In genomic region chr4:761739-762138, GRCh38 we compare ENCODE assay signal across 25 cellular contexts. TPM values are rescaled to one million over a fixed set of nuclear protein-coding genes. Genes with fewer than 3 reads are reported as not detected.
DNase-seq lines count a peak whose midpoint lies in the region; ATAC-seq and TF ChIP-seq lines count a peak whose summit lies in the region.
"Had no signal": no experiment of that assay in that cellular context is flagged by ENCODE, and none has a peak within 500 bp of the region (broad histone marks: within the 10 kb centered on the region; RNA-seq: fewer than 3 reads in every experiment).

No MANE protein-coding gene starts in this region.

- H3K9me3 ChIP-seq in cardiac muscle cell (ENCODE audit: low read depth) (no peaks in the 10 kb centered on the region), left ventricle myocardium inferior (replicated peaks) (no peaks in the 10 kb centered on the region), T-helper 17 cell (ENCODE audit: control insufficient read depth, low read length, poor library complexity, severe bottlenecking) (no peaks in the 10 kb centered on the region), thyroid gland (no peaks in the 10 kb centered on the region)
- H3K9me3 ChIP-seq: BLaER1 treated with 17β-estradiol and CSF1 and Interleukin-3, amounts not matched to agents 10 nM and 100 nM had no signal

- H3K4me1 Mint-ChIP-seq in T-helper 17 cell, result peaks cover 35% of the 10 kb centered on the region

- H3K36me3 Mint-ChIP-seq in T-helper 17 cell (ENCODE audit: low read depth), result peaks cover 4% of the 10 kb centered on the region

- no peak for DNase-seq in cardiac muscle cell (ENCODE audit: low read depth in 1 of 2, low spot score in 1 of 2)
- DNase-seq in left ventricle myocardium inferior, result no peak
- DNase-seq in T-helper 17 cell, result no peak
- DNase-seq in left cardiac atrium, result peak; percentile 19
- no peak for DNase-seq in thyroid gland
- DNase-seq in left lobe of liver (ENCODE audit: low spot score), result no peak
- DNase-seq in SKM-1 treated with dmso at 0.1 percent for 144 hours (lab: John Stamatoyannopoulos, UW; ENCODE audit: unreplicated experiment), result no peak
- DNase-seq: activated CD8-positive, alpha-beta T cell treated with anti-CD3 and anti-CD28 coated beads for 36 hours; activated effector memory CD4-positive, alpha-beta T cell treated with Interleukin-2 at 50 U/mL for 16 hours; activated naive CD8-positive, alpha-beta T cell treated with anti-CD3 and anti-CD28 coated beads, Interleukin-2, amount 50 U/mL, for 24 hours; DND-41; erythroblast; head of caudate nucleus; NCI-H1092 treated with DMSO at 0.1 percent for 48 hours; NCI-H1930; NCI-H524 treated with DMSO at 0.1 percent for 48 hours; NK-92 treated with Interleukin-12 subunit alpha and Interleukin-12 subunit beta, amount 100 ng/mL, for 24 hours; PC-3; SHP77 treated with DMSO at 0.1 percent for 48 hours; stimulated activated CD8-positive, alpha-beta memory T cell treated with anti-CD3 and anti-CD28 coated beads, Interleukin-4, amount 100 ng/mL, for 48 hours; stomach; tibial artery had no signal

- H3K4me1 ChIP-seq in cardiac muscle cell (ENCODE audit: low read depth) (peaks cover 4% of the 10 kb centered on the region), left ventricle myocardium inferior (peaks cover 23% of the 10 kb centered on the region), thyroid gland (no peaks in the 10 kb centered on the region)
- H3K4me1 ChIP-seq: tibial artery had no signal

- H3K27me3 Mint-ChIP-seq in T-helper 17 cell, result no peaks in the 10 kb centered on the region
- H3K27me3 Mint-ChIP-seq: activated CD8-positive, alpha-beta T cell treated with anti-CD3 and anti-CD28 coated beads for 36 hours; activated naive CD8-positive, alpha-beta T cell treated with anti-CD3 and anti-CD28 coated beads, Interleukin-2, amount 50 U/mL, for 24 hours; IgD-negative memory B cell had no signal

- ATAC-seq in T-helper 17 cell, result no peak
- ATAC-seq in left cardiac atrium, result no peak
- ATAC-seq in left lobe of liver, result no peak
- ATAC-seq: activated naive CD8-positive, alpha-beta T cell treated with anti-CD3 and anti-CD28 coated beads, Interleukin-2, amount 50 U/mL, for 24 hours had no signal

- H3K27ac ChIP-seq in cardiac muscle cell (peak overlapping the region; percentile 39), left ventricle myocardium inferior (replicated peaks) (no peak overlapping the region), thyroid gland (no peak overlapping the region)
- H3K27ac ChIP-seq: BLaER1 treated with 17β-estradiol and CSF1 and Interleukin-3, amounts not matched to agents 10 nM and 100 nM; skin epidermis; stomach; tibial artery had no signal

- H3K36me3 ChIP-seq in cardiac muscle cell, result peaks cover 8% of the 10 kb centered on the region
- peaks cover 70% of the 10 kb centered on the region for H3K36me3 ChIP-seq in left ventricle myocardium inferior
- H3K36me3 ChIP-seq in thyroid gland, result peaks cover 28 to 34% of the 10 kb centered on the region in 2 donors

- 92 to 95% methylated on average over 14 of the region's 14 CpGs for WGBS in thyroid gland, 2 donors

- H3K27me3 ChIP-seq in cardiac muscle cell (no peaks in the 10 kb centered on the region), left ventricle myocardium inferior (ENCODE audit: low read depth) (no peaks in the 10 kb centered on the region), thyroid gland (no peaks in the 10 kb centered on the region)
- H3K27me3 ChIP-seq: BLaER1 treated with 17β-estradiol and CSF1 and Interleukin-3, amounts not matched to agents 10 nM and 100 nM; stomach; tibial artery had no signal

- H3K4me3 ChIP-seq in cardiac muscle cell, result no peak overlapping the region
- H3K4me3 ChIP-seq in left ventricle myocardium inferior, result no peak overlapping the region
- no peak overlapping the region for H3K4me3 ChIP-seq in thyroid gland (replicated peaks in 1 of 3)
- H3K4me3 ChIP-seq: BLaER1 treated with 17β-estradiol and CSF1 and Interleukin-3, amounts not matched to agents 10 nM and 100 nM; skin epidermis; stomach; tibial artery had no signal

- peak overlapping the region; percentile 86 for H3K27ac Mint-ChIP-seq in T-helper 17 cell
- H3K27ac Mint-ChIP-seq: activated CD8-positive, alpha-beta T cell treated with anti-CD3 and anti-CD28 coated beads for 36 hours; activated naive CD8-positive, alpha-beta T cell treated with anti-CD3 and anti-CD28 coated beads, Interleukin-2, amount 50 U/mL, for 24 hours; IgD-negative memory B cell had no signal

- H3K4me3 Mint-ChIP-seq in T-helper 17 cell, result no peak overlapping the region
- H3K4me3 Mint-ChIP-seq: activated CD8-positive, alpha-beta T cell treated with anti-CD3 and anti-CD28 coated beads for 36 hours; activated naive CD8-positive, alpha-beta T cell treated with anti-CD3 and anti-CD28 coated beads, Interleukin-2, amount 50 U/mL, for 24 hours; IgD-negative memory B cell had no signal

- no peak for TF ChIP-seq POLR2A in thyroid gland (IDR thresholded peaks at IDR 0.05)

- TF ChIP-seq CTCF in cardiac muscle cell (IDR thresholded peaks at IDR 0.05; ENCODE audit: low read depth, low read length) (no peak), left ventricle myocardium inferior (IDR thresholded peaks at IDR 0.05; ENCODE audit: borderline replicate concordance) (no peak), thyroid gland (IDR thresholded peaks at IDR 0.05) (no peak)

- intact Hi-C loops in left ventricle myocardium inferior (cut with micrococcal nuclease), result no loop called here
- intact Hi-C loops in left cardiac atrium (cut with DNase I), result loop anchor here in 1 of 2 donors (10.0 kb wide), 1 partner anchor 47 kb away; no protein-coding TSS in a partner anchor
- intact Hi-C loops in thyroid gland (cut with DNase I), result no loop called here

RNA-seq across cellular contexts. Expression of gene PCGF3, which starts 56.1 kb away (rescaled TPM):
- total RNA-seq in cardiac muscle cell (59.6 and 118 TPM in 2 replicates), left ventricle myocardium inferior (21.5 TPM), T-helper 17 cell (10 to 100 TPM; 31.3 to 38.0 TPM), left cardiac atrium (10 to 100 TPM; 21.4 to 26.6 TPM), thyroid gland (10 to 100 TPM; 41.4 to 60.0 (median 50.2) TPM), left lobe of liver (16.6 TPM)
- 28.1 and 32.8 TPM in 2 replicates for polyA plus RNA-seq in cardiac muscle cell
